ENCODE assay signal across 17 cellular contexts in genomic region chr9:127985011-127985410, GRCh38. TPM values are rescaled to one million over a fixed set of nuclear protein-coding genes. Genes with fewer than 3 reads are reported as not detected.
DNase-seq lines count a peak whose midpoint lies in the region; ATAC-seq and TF ChIP-seq lines count a peak whose summit lies in the region.
"Had no signal": no experiment of that assay in that cellular context is flagged by ENCODE, and none has a peak within 500 bp of the region (broad histone marks: within the 10 kb centered on the region; RNA-seq: fewer than 3 reads in every experiment).

No MANE protein-coding gene starts in this region.

- TF ChIP-seq CTCF in glutamatergic neuron (IDR thresholded peaks at IDR 0.05; ENCODE audit: partially characterized antibody, unreplicated experiment), result no peak

- intact Hi-C loops in dendritic cell treated with granulocyte-macrophage colony-stimulating factor and Interleukin-4, amounts not matched to agents 40 ng/mL and 50 ng/mL, for 4 days (cut with micrococcal nuclease), result no loop called here

- no peak for ATAC-seq in activated T-cell treated with anti-CD3 and anti-CD28 coated beads, Interleukin-2, amount 50 U/mL, for 72 hours (replicated peaks in 1 of 2)
- ATAC-seq in stimulated activated memory B cell treated with anti-CD40 and anti-IgM and Interleukin-4, amounts not matched to agents 10 μg/mL and 1 μg/mL and 100 μg/mL, for 72 hours, result no peak
- ATAC-seq in HG02588 (IDR thresholded peaks at IDR 0.05; ENCODE audit: unreplicated experiment), result no peak

- H3K4me1 Mint-ChIP-seq in activated T-cell treated with anti-CD3 and anti-CD28 coated beads, Interleukin-2, amount 50 U/mL, for 24 hours (ENCODE audit: low read depth), result peaks cover 42% of the 10 kb centered on the region
- H3K4me1 Mint-ChIP-seq in activated T-cell treated with anti-CD3 and anti-CD28 coated beads, Interleukin-2, amount 50 U/mL, for 72 hours (ENCODE audit: low read depth), result peaks cover 29% of the 10 kb centered on the region
- peaks cover 12% of the 10 kb centered on the region for H3K4me1 Mint-ChIP-seq in dendritic cell treated with granulocyte-macrophage colony-stimulating factor and Interleukin-4, amounts not matched to agents 40 ng/mL and 50 ng/mL, for 4 days (ENCODE audit: low read depth)
- H3K4me1 Mint-ChIP-seq in stimulated activated memory B cell treated with anti-CD40 and anti-IgM and Interleukin-4, amounts not matched to agents 10 μg/mL and 1 μg/mL and 100 μg/mL, for 72 hours, result peaks cover 69% of the 10 kb centered on the region
- H3K4me1 Mint-ChIP-seq in glutamatergic neuron (ENCODE audit: low read depth, unreplicated experiment), result peaks cover 12% of the 10 kb centered on the region

- no peak overlapping the region for H3K4me3 Mint-ChIP-seq in activated T-cell treated with anti-CD3 and anti-CD28 coated beads, Interleukin-2, amount 50 U/mL, for 24 hours
- no peak overlapping the region for H3K4me3 Mint-ChIP-seq in activated T-cell treated with anti-CD3 and anti-CD28 coated beads, Interleukin-2, amount 50 U/mL, for 72 hours
- H3K4me3 Mint-ChIP-seq in dendritic cell treated with granulocyte-macrophage colony-stimulating factor and Interleukin-4, amounts not matched to agents 40 ng/mL and 50 ng/mL, for 4 days, result no peak overlapping the region
- no peak overlapping the region for H3K4me3 Mint-ChIP-seq in stimulated activated memory B cell treated with anti-CD40 and anti-IgM and Interleukin-4, amounts not matched to agents 10 μg/mL and 1 μg/mL and 100 μg/mL, for 72 hours
- no peak overlapping the region for H3K4me3 Mint-ChIP-seq in glutamatergic neuron (ENCODE audit: unreplicated experiment)

- H3K9me3 Mint-ChIP-seq in activated T-cell treated with anti-CD3 and anti-CD28 coated beads, Interleukin-2, amount 50 U/mL, for 24 hours, result no peaks in the 10 kb centered on the region
- H3K9me3 Mint-ChIP-seq in activated T-cell treated with anti-CD3 and anti-CD28 coated beads, Interleukin-2, amount 50 U/mL, for 72 hours, result no peaks in the 10 kb centered on the region
- H3K9me3 Mint-ChIP-seq in dendritic cell treated with granulocyte-macrophage colony-stimulating factor and Interleukin-4, amounts not matched to agents 40 ng/mL and 50 ng/mL, for 4 days, result no peaks in the 10 kb centered on the region
- H3K9me3 Mint-ChIP-seq in stimulated activated memory B cell treated with anti-CD40 and anti-IgM and Interleukin-4, amounts not matched to agents 10 μg/mL and 1 μg/mL and 100 μg/mL, for 72 hours, result no peaks in the 10 kb centered on the region
- peaks cover 9% of the 10 kb centered on the region for H3K9me3 Mint-ChIP-seq in glutamatergic neuron (ENCODE audit: unreplicated experiment)
- H3K9me3 Mint-ChIP-seq: CD4-positive, alpha-beta memory T cell had no signal

- DNase-seq in activated T-cell treated with anti-CD3 and anti-CD28 coated beads, Interleukin-2, amount 50 U/mL, for 24 hours, result no peak
- no peak for DNase-seq in activated T-cell treated with anti-CD3 and anti-CD28 coated beads, Interleukin-2, amount 50 U/mL, for 72 hours
- DNase-seq in HT-29 (ENCODE audit: low spot score) (peak; percentile 1), glutamatergic neuron (no peak), Kasumi-1 (lab: John Stamatoyannopoulos, UW) (no peak)
- DNase-seq: 8988T; CD4-positive, alpha-beta memory T cell; DND-41; GF-D8; GOT3; MV-4-11; NCI-H1417 treated with DMSO at 0.1 percent for 48 hours; NCI-H2029; NCI-H510A treated with DMSO at 0.1 percent for 48 hours had no signal

- H3K27me3 Mint-ChIP-seq in activated T-cell treated with anti-CD3 and anti-CD28 coated beads, Interleukin-2, amount 50 U/mL, for 24 hours, result no peaks in the 10 kb centered on the region
- H3K27me3 Mint-ChIP-seq in activated T-cell treated with anti-CD3 and anti-CD28 coated beads, Interleukin-2, amount 50 U/mL, for 72 hours (ENCODE audit: low read depth), result no peaks in the 10 kb centered on the region
- H3K27me3 Mint-ChIP-seq in dendritic cell treated with granulocyte-macrophage colony-stimulating factor and Interleukin-4, amounts not matched to agents 40 ng/mL and 50 ng/mL, for 4 days, result peaks cover 7% of the 10 kb centered on the region
- H3K27me3 Mint-ChIP-seq in stimulated activated memory B cell treated with anti-CD40 and anti-IgM and Interleukin-4, amounts not matched to agents 10 μg/mL and 1 μg/mL and 100 μg/mL, for 72 hours, result no peaks in the 10 kb centered on the region
- peaks cover 8% of the 10 kb centered on the region for H3K27me3 Mint-ChIP-seq in glutamatergic neuron (ENCODE audit: unreplicated experiment)
- H3K27me3 Mint-ChIP-seq: CD4-positive, alpha-beta memory T cell had no signal

- peaks cover 4% of the 10 kb centered on the region for H3K36me3 Mint-ChIP-seq in activated T-cell treated with anti-CD3 and anti-CD28 coated beads, Interleukin-2, amount 50 U/mL, for 24 hours (ENCODE audit: low read depth)
- peaks cover 0 to 2% of the 10 kb centered on the region in 2 donors for H3K36me3 Mint-ChIP-seq in activated T-cell treated with anti-CD3 and anti-CD28 coated beads, Interleukin-2, amount 50 U/mL, for 72 hours (ENCODE audit: insufficient read depth in 2 of 2)
- H3K36me3 Mint-ChIP-seq in dendritic cell treated with granulocyte-macrophage colony-stimulating factor and Interleukin-4, amounts not matched to agents 40 ng/mL and 50 ng/mL, for 4 days (ENCODE audit: low read depth), result peaks cover 2% of the 10 kb centered on the region
- H3K36me3 Mint-ChIP-seq in stimulated activated memory B cell treated with anti-CD40 and anti-IgM and Interleukin-4, amounts not matched to agents 10 μg/mL and 1 μg/mL and 100 μg/mL, for 72 hours, result peaks cover under 1% of the 10 kb centered on the region
- no peaks in the 10 kb centered on the region for H3K36me3 Mint-ChIP-seq in glutamatergic neuron (ENCODE audit: unreplicated experiment)

- H3K27ac Mint-ChIP-seq in activated T-cell treated with anti-CD3 and anti-CD28 coated beads, Interleukin-2, amount 50 U/mL, for 24 hours, result peak overlapping the region; percentile 49
- H3K27ac Mint-ChIP-seq in activated T-cell treated with anti-CD3 and anti-CD28 coated beads, Interleukin-2, amount 50 U/mL, for 72 hours, result no peak overlapping the region
- H3K27ac Mint-ChIP-seq in dendritic cell treated with granulocyte-macrophage colony-stimulating factor and Interleukin-4, amounts not matched to agents 40 ng/mL and 50 ng/mL, for 4 days, result peak overlapping the region; percentile 13
- H3K27ac Mint-ChIP-seq in stimulated activated memory B cell treated with anti-CD40 and anti-IgM and Interleukin-4, amounts not matched to agents 10 μg/mL and 1 μg/mL and 100 μg/mL, for 72 hours, result peak overlapping the region; percentile 79
- H3K27ac Mint-ChIP-seq in glutamatergic neuron (ENCODE audit: unreplicated experiment), result no peak overlapping the region

RNA-seq across cellular contexts. Expression of gene EEIG1, which starts 4.2 kb away (rescaled TPM):
- total RNA-seq in activated T-cell treated with anti-CD3 and anti-CD28 coated beads, Interleukin-2, amount 50 U/mL, for 72 hours, result 10 to 100 TPM; 59.2 to 75.1 TPM
- total RNA-seq in HT-29 (2014; rRNA removed; shearing (Covaris generic)), result 36.0 and 45.3 TPM in 2 replicates
- total RNA-seq in glutamatergic neuron (ENCODE audit: unreplicated experiment), result 15.8 TPM

RNA-seq across cellular contexts. Expression of gene DPM2, which starts 47.4 kb away (rescaled TPM):
- total RNA-seq in activated T-cell treated with anti-CD3 and anti-CD28 coated beads, Interleukin-2, amount 50 U/mL, for 72 hours, result 10 to 100 TPM; 44.2 to 51.1 TPM
- 44.3 and 47.0 TPM in 2 replicates for total RNA-seq in HT-29 (2014; rRNA removed; shearing (Covaris generic))
- 35.3 TPM for total RNA-seq in glutamatergic neuron (ENCODE audit: unreplicated experiment)

RNA-seq across cellular contexts. Expression of gene PIP5KL1, which starts 54.4 kb away (rescaled TPM):
- 1 to 10 TPM; 4.4 to 6.4 TPM for total RNA-seq in activated T-cell treated with anti-CD3 and anti-CD28 coated beads, Interleukin-2, amount 50 U/mL, for 72 hours
- 1.2 and 3.8 TPM in 2 replicates for total RNA-seq in HT-29 (2014; rRNA removed; shearing (Covaris generic))
- total RNA-seq in glutamatergic neuron (ENCODE audit: unreplicated experiment), result 11.9 TPM

Comparison
In these comparisons a context has a peak if more than half of its experiments do, and no peak if none do; other contexts are left out.
1. H3K27ac Mint-ChIP-seq: peak in activated T-cell treated with anti-CD3 and anti-CD28 coated beads, Interleukin-2, amount 50 U/mL, for 24 hours (single experiment), dendritic cell treated with granulocyte-macrophage colony-stimulating factor and Interleukin-4, amounts not matched to agents 40 ng/mL and 50 ng/mL, for 4 days (single experiment) and stimulated activated memory B cell treated with anti-CD40 and anti-IgM and Interleukin-4, amounts not matched to agents 10 μg/mL and 1 μg/mL and 100 μg/mL, for 72 hours (single experiment); none in activated T-cell treated with anti-CD3 and anti-CD28 coated beads, Interleukin-2, amount 50 U/mL, for 72 hours (single experiment) and glutamatergic neuron (single experiment).